In genomic region chr6:142459267-142459666, GRCh38 we compare ENCODE assay signal across 22 cellular contexts.
DNase-seq lines count a peak whose midpoint lies in the region; ATAC-seq and TF ChIP-seq lines count a peak whose summit lies in the region.
"Had no signal": no experiment of that assay in that cellular context is flagged by ENCODE, and none has a peak within 500 bp of the region (broad histone marks: within the 10 kb centered on the region; RNA-seq: fewer than 3 reads in every experiment).

No MANE protein-coding gene starts in this region.

- peak; percentile 9 for DNase-seq in A172 (ENCODE audit: low spot score)
- peak; percentile 25 for DNase-seq in ELR (ENCODE audit: low read depth)
- DNase-seq in choroid plexus epithelial cell (ENCODE audit: low read depth): peak; percentile 54
- DNase-seq in NCI-H128 (lab: John Stamatoyannopoulos, UW; ENCODE audit: unreplicated experiment): no peak
- DNase-seq in ecto neural progenitor cell (ENCODE audit: low spot score): no peak
- no peak for DNase-seq in GF-D8 (lab: John Stamatoyannopoulos, UW)
- no peak for DNase-seq in LoVo (ENCODE audit: low spot score)
- DNase-seq: activated CD4-positive, alpha-beta T cell treated with anti-CD3 and anti-CD28 coated beads, Interleukin-2, amount 50 U/mL, for 48 hours; activated naive CD4-positive, alpha-beta T cell treated with anti-CD3 and anti-CD28 coated beads, Interleukin-2, amount 10 ng/mL, durations not matched to agents 7 days and 5 days; activated T-cell treated with anti-CD3 and anti-CD28 coated beads, Interleukin-2, amount 50 U/mL, for 24 hours; H9; left ventricle myocardium inferior; NCI-H1092 treated with DMSO at 0.1 percent for 48 hours; NCI-H2107; NCI-H510A treated with DMSO at 0.1 percent for 48 hours; occipital lobe; SHP77; T-helper 1 cell; transverse colon had no signal

- no peak overlapping the region for H3K4me3 ChIP-seq in choroid plexus epithelial cell (ENCODE audit: low read depth, low read length)
- H3K4me3 ChIP-seq: left ventricle myocardium inferior, right atrium auricular region, transverse colon had no signal

- ATAC-seq in HG03039 (IDR thresholded peaks at IDR 0.05; ENCODE audit: unreplicated experiment): peak; percentile 52
- ATAC-seq: stimulated activated memory B cell treated with anti-CD40 and anti-IgM and Interleukin-4, amounts not matched to agents 10 μg/mL and 1 μg/mL and 100 μg/mL, for 72 hours had no signal

- no peak for TF ChIP-seq CTCF in choroid plexus epithelial cell (conservative IDR thresholded peaks at IDR 0.05; ENCODE audit: low read depth, low read length)

Comparison
In these comparisons a context has a peak if more than half of its experiments do, and no peak if none do; other contexts are left out.
1. DNase-seq: peak in A172 (single experiment), ELR (single experiment) and choroid plexus epithelial cell (single experiment); none in NCI-H128 (single experiment), ecto neural progenitor cell (single experiment), GF-D8 (single experiment) and LoVo (single experiment).